18 cellular contexts compared by ENCODE assay signal in the genomic region with DNA sequence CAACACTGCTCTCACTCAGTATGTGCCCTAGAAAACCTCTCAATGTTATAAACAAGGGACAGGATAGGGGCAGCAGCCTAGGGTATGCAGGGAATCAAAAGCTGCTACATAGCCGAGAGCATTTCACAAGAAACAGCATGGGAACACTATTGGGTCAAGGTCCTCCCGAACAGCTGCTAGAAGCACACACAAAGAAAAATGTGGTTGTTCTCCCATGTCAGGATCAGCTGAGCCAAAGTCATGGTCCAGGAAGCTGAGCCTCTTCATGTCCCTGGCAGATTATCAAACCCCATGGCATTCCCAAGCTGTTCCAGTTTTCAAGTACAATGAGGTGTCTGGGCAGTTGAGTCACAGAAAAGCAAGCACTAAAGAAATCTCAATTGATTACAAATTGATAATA. TPM values are rescaled to one million over a fixed set of nuclear protein-coding genes. Genes with fewer than 3 reads are reported as not detected.
DNase-seq lines count a peak whose midpoint lies in the region; ATAC-seq and TF ChIP-seq lines count a peak whose summit lies in the region.
"Had no signal": no experiment of that assay in that cellular context is flagged by ENCODE, and none has a peak within 500 bp of the region (broad histone marks: within the 10 kb centered on the region; RNA-seq: fewer than 3 reads in every experiment).

No MANE protein-coding gene starts in this region.

- H3K4me3 ChIP-seq in AG04450 (ENCODE audit: low read depth, low read length) (no peak overlapping the region), fibroblast of lung (replicated peaks in 1 of 4; ENCODE audit: control extremely low read depth in 1 of 4, insufficient read depth in 1 of 4, low read depth in 3 of 4, low read length in 4 of 4) (no peak overlapping the region)

- ATAC-seq in HG03442 (IDR thresholded peaks at IDR 0.05; ENCODE audit: unreplicated experiment) = no peak
- ATAC-seq in HG02885 (IDR thresholded peaks at IDR 0.05; ENCODE audit: poor library complexity, unreplicated experiment) = no peak
- ATAC-seq: activated CD8-positive, alpha-beta memory T cell treated with anti-CD3 and anti-CD28 coated beads, Interleukin-2, amount 10 ng/mL, durations not matched to agents 7 days and 5 days had no signal

- no peaks in the 10 kb centered on the region for H3K9me3 ChIP-seq in AG04450 (ENCODE audit: control insufficient read depth, insufficient read depth, low read length)
- no peaks in the 10 kb centered on the region for H3K9me3 ChIP-seq in fibroblast of lung (ENCODE audit: control insufficient read depth, insufficient read depth, low read depth, low read length)

- H3K4me2 ChIP-seq in fibroblast of lung (ENCODE audit: extremely low read depth, insufficient read depth, low read length) = no peak overlapping the region

- H3K27ac ChIP-seq in AG04450 (ENCODE audit: low read depth, low read length) (no peak overlapping the region), fibroblast of lung (ENCODE audit: insufficient read depth, low read length) (no peak overlapping the region)

- H4K20me1 ChIP-seq in fibroblast of lung (ENCODE audit: control insufficient read depth, extremely low read depth, insufficient read depth, low read length) = no peaks in the 10 kb centered on the region

- H3K36me3 ChIP-seq in fibroblast of lung (ENCODE audit: control insufficient read depth, insufficient read depth, low read length) = no peaks in the 10 kb centered on the region

- CTCF ChIA-PET in AG04450 (lab: Charles Lee) = no interaction called here

- DNase-seq in AG04450 (ENCODE audit: low read depth, low spot score) (peak; percentile 49), NCI-H446 (lab: John Stamatoyannopoulos, UW) (peak; percentile 27 to 82), fibroblast of lung (ENCODE audit: low read depth in 2 of 2) (peak; percentile 93 to 94), mucosa of gallbladder (ENCODE audit: low spot score) (peak; percentile 34), NCI-H69 (lab: John Stamatoyannopoulos, UW) (no peak), KG1 (lab: John Stamatoyannopoulos, UW) (no peak)
- DNase-seq: activated CD8-positive, alpha-beta memory T cell treated with anti-CD3 and anti-CD28 coated beads, Interleukin-2, amount 10 ng/mL, durations not matched to agents 7 days and 5 days; DMS79; effector memory CD4-positive, alpha-beta T cell; naive B cell; NCI-H146; NCI-H82; SIG-M5 had no signal

- H3K27me3 ChIP-seq in AG04450 (ENCODE audit: control insufficient read depth, insufficient read depth, low read length) (no peaks in the 10 kb centered on the region), fibroblast of lung (ENCODE audit: control insufficient read depth, insufficient read depth, low read length) (no peaks in the 10 kb centered on the region)

- POLR2A ChIA-PET in AG04450 (lab: Yijun Ruan, JAX) = no interaction called here

- no peaks in the 10 kb centered on the region for H3K79me2 ChIP-seq in fibroblast of lung (ENCODE audit: control insufficient read depth, insufficient read depth, low read length)

- TF ChIP-seq CTCF in AG04450 (IDR thresholded peaks at IDR 0.05; ENCODE audit: low read depth, low read length) (no peak), fibroblast of lung (conservative IDR thresholded peaks at IDR 0.05 in 1 of 2, IDR thresholded peaks at IDR 0.05 in 1 of 2; ENCODE audit: low read depth in 1 of 2, low read length in 2 of 2) (no peak)

- no peak overlapping the region for H3K9ac ChIP-seq in fibroblast of lung (ENCODE audit: insufficient read depth, low read length)

- no peak overlapping the region for H2AFZ ChIP-seq in fibroblast of lung (ENCODE audit: low read length)

- H3K4me1 ChIP-seq in fibroblast of lung (ENCODE audit: control insufficient read depth, extremely low read depth, insufficient read depth, low read length) = peaks cover 2% of the 10 kb centered on the region

RNA-seq across cellular contexts. Expression of a gene that starts 21.0 kb away (rescaled TPM):
- polyA plus RNA-seq in AG04450 (2011; rRNA removed) (not detected in 2 replicates), fibroblast of lung (not detected in 2 replicates)
- polyA minus RNA-seq in AG04450 (2011; rRNA and poly(A)+ RNA removed) = not detected in 2 replicates
- total RNA-seq in fibroblast of lung (not detected in 2 replicates), mucosa of gallbladder (not detected)
- not detected in 2 replicates for polyA plus RNA-seq in fibroblast of lung (2012)
- polyA minus RNA-seq in fibroblast of lung (ENCODE audit: low replicate concordance) = not detected in 2 replicates
- total RNA-seq: activated CD8-positive, alpha-beta memory T cell treated with anti-CD3 and anti-CD28 coated beads, Interleukin-2, amount 10 ng/mL, durations not matched to agents 7 days and 5 days; skeletal muscle tissue; temporal lobe had no signal
- polyA plus RNA-seq: IgD-negative memory B cell had no signal

Comparison
In these comparisons a context has a peak if more than half of its experiments do, and no peak if none do; other contexts are left out.
1. DNase-seq: peak in AG04450 (single experiment), NCI-H446 (2 of 2), fibroblast of lung (2 of 2) and mucosa of gallbladder (single experiment); none in NCI-H69 (single experiment) and KG1 (single experiment).